In the genomic region with DNA sequence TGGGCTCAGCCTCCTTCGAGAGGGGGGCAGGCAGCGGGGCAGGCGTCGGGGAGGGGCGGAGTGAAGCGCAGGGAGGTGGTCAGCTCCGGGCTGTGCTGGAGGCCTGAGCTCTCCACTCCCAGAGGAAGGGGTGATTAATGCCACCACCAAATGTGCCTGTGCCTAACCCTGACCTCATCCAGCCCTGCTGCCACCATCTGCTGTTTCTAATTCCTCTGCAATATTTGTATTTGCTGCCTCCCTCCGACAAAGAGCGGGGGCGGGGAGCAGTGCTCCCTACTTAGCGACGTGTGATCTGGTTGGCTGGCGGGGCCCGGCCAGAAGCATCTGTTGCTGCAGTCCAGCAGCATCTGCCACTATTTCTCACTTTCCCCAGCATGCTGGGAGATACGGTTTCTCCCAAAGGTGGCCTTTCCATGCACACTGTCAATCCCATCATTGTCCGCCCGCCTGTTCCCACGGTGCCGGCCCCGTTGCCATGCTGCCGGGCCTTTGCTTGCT, we compare ENCODE assay signal across 15 cellular contexts. TPM values are rescaled to one million over a fixed set of nuclear protein-coding genes. Genes with fewer than 3 reads are reported as not detected.
DNase-seq lines count a peak whose midpoint lies in the region; ATAC-seq, FAIRE-seq and TF ChIP-seq lines count a peak whose summit lies in the region.
"Had no signal": no experiment of that assay in that cellular context is flagged by ENCODE, and none has a peak within 500 bp of the region (broad histone marks: within the 10 kb centered on the region; RNA-seq: fewer than 3 reads in every experiment).

No MANE protein-coding gene starts in this region.

- H3K27me3 ChIP-seq in K562 (ENCODE audit: control insufficient read depth in 2 of 2, insufficient read depth in 2 of 2, low read length in 2 of 2) (peaks cover 60 to 74% of the 10 kb centered on the region in 2 experiments), HepG2 (ENCODE audit: control insufficient read depth in 1 of 2, insufficient read depth in 2 of 2, low read length in 2 of 2) (peaks cover 17 to 60% of the 10 kb centered on the region in 2 experiments; a peak in 4 of 5 replicates), upper lobe of right lung (peaks cover 23% of the 10 kb centered on the region), MG63 (no peaks in the 10 kb centered on the region)

- H3K9me1 ChIP-seq in K562 (ENCODE audit: control insufficient read depth, insufficient read depth, low read length) = no peaks in the 10 kb centered on the region

- H2AFZ ChIP-seq in K562 (ENCODE audit: low read depth, low read length) = no peak overlapping the region
- no peak overlapping the region for H2AFZ ChIP-seq in HepG2 (ENCODE audit: low read length)
- H2AFZ ChIP-seq: parathyroid adenoma had no signal

- TF ChIP-seq CTCF in K562 (IDR thresholded peaks at IDR 0.05 in 2 of 3, conservative IDR thresholded peaks at IDR 0.05 in 1 of 3; ENCODE audit: insufficient read depth in 2 of 3, low read depth in 1 of 3, low read length in 3 of 3) = no peak
- no peak for TF ChIP-seq CTCF in HepG2 (CRISPR knock-in tag; IDR thresholded peaks at IDR 0.05)
- TF ChIP-seq CTCF in upper lobe of right lung (IDR thresholded peaks at IDR 0.05) = no peak

- TF ChIP-seq RAD21 in K562 (CRISPR knock-in tag; conservative IDR thresholded peaks at IDR 0.05 in 1 of 2, IDR thresholded peaks at IDR 0.05 in 1 of 2) (no peak), HepG2 (CRISPR knock-in tag; IDR thresholded peaks at IDR 0.05) (no peak)

- TF ChIP-seq EP300 in K562 (IDR thresholded peaks at IDR 0.05; ENCODE audit: low read length) (no peak), HepG2 (IDR thresholded peaks at IDR 0.05; ENCODE audit: low read depth in 2 of 2, low read length in 2 of 2) (no peak), HepG2 (CRISPR knock-in tag; IDR thresholded peaks at IDR 0.05; ENCODE audit: borderline replicate concordance) (no peak)

- POLR2A ChIA-PET in K562 (lab: Yijun Ruan, JAX) = interaction anchor here (1.3 to 1.6 kb wide), 2 partner anchors 9 to 11 kb away, joined by 5 read pairs; no protein-coding TSS in a partner anchor
- POLR2A ChIA-PET in HepG2 (lab: Yijun Ruan, JAX) = no interaction called here

- CTCF ChIA-PET in K562 (lab: Yijun Ruan, JAX; ENCODE audit: low intra/inter-chr PET ratio) = no interaction called here
- CTCF ChIA-PET in HepG2 (lab: Yijun Ruan, JAX; ENCODE audit: low intra/inter-chr PET ratio, low total read pairs) = no interaction called here

- BruUV-seq in K562 (replicated peaks; lab: Mats Ljungman, UMichigan) = no TSS peak
- BruUV-seq in HepG2 (replicated peaks; lab: Mats Ljungman, UMichigan) = no TSS peak

- in situ Hi-C loops in K562 (cut with MboI) = no loop called here
- in situ Hi-C loops in HepG2 (cut with HindIII; ENCODE audit: extremely low pct_ligation_motif_present, low pct_unique_long_range_greater_than_20kb) = no loop called here

- 3% methylated on average over 21 of the region's 21 CpGs for WGBS in K562 (ENCODE audit: insufficient coverage, low coverage, missing lambda C conversion rate)
- 29% methylated on average over 20 of the region's 21 CpGs for WGBS in HepG2 (ENCODE audit: low lambda C conversion rate)

- DNase-seq in NCI-H1436 (lab: John Stamatoyannopoulos, UW) = peak; percentile 39
- DNase-seq in NCI-H1436 treated with DMSO at 0.1 percent for 48 hours (lab: John Stamatoyannopoulos, UW) = no peak
- DNase-seq in K562 (ENCODE audit: extremely low read depth in 1 of 4, low spot score in 3 of 4) = no peak
- DNase-seq in HepG2 (ENCODE audit: low spot score) = no peak
- no peak for DNase-seq in upper lobe of right lung
- no peak for DNase-seq in activated CD8-positive, alpha-beta memory T cell treated with anti-CD3 and anti-CD28 coated beads, Interleukin-2, amount 50 U/mL, for 48 hours
- DNase-seq in MG63 = no peak
- DNase-seq: activated CD4-positive, alpha-beta T cell treated with anti-CD3 and anti-CD28 coated beads for 48 hours; effector CD4-positive, alpha-beta T cell; EL; H7 had no signal

- intact Hi-C loops in K562 (cut with micrococcal nuclease) = no loop called here
- intact Hi-C loops in HepG2 (cut with micrococcal nuclease; ENCODE audit: unreplicated experiment) = no loop called here
- intact Hi-C loops in upper lobe of right lung (cut with DNase I) = no loop called here

- FAIRE-seq in K562 (lab: Jason Lieb, UNC) (no peak), HepG2 (lab: Jason Lieb, UNC) (no peak)

- H3K36me3 ChIP-seq in K562 (ENCODE audit: control insufficient read depth, insufficient read depth, low read length) (no peaks in the 10 kb centered on the region), HepG2 (replicated peaks in 1 of 2; ENCODE audit: control insufficient read depth in 1 of 2, insufficient read depth in 2 of 2, low read length in 2 of 2) (no peaks in the 10 kb centered on the region), upper lobe of right lung (no peaks in the 10 kb centered on the region), MG63 (no peaks in the 10 kb centered on the region)

- TF ChIP-seq POLR2A in K562 (conservative IDR thresholded peaks at IDR 0.05) (no peak), HepG2 (IDR thresholded peaks at IDR 0.05; ENCODE audit: insufficient read depth in 1 of 2, low read depth in 2 of 2, low read length in 2 of 2) (no peak)

- H4K20me1 ChIP-seq in K562 (replicated peaks; ENCODE audit: control insufficient read depth, insufficient read depth, low read length) (peaks cover 27% of the 10 kb centered on the region), HepG2 (ENCODE audit: insufficient read depth, low read length) (no peaks in the 10 kb centered on the region)

- peak; percentile 21; the same call in 2 of the 3 replicates for ATAC-seq in K562
- no peak for ATAC-seq in HepG2
- ATAC-seq in upper lobe of right lung = peak; percentile 26
- ATAC-seq in HG02798 (IDR thresholded peaks at IDR 0.05; ENCODE audit: poor library complexity, unreplicated experiment) = no peak
- ATAC-seq: activated naive CD4-positive, alpha-beta T cell treated with anti-CD3 and anti-CD28 coated beads, Interleukin-2, amount 50 U/mL, for 72 hours had no signal

- H3K9ac ChIP-seq in K562 (ENCODE audit: insufficient read depth in 1 of 2, low read depth in 2 of 2, low read length in 2 of 2) = no peak overlapping the region
- H3K9ac ChIP-seq in HepG2 (ENCODE audit: insufficient read depth, low read depth, low read length) = no peak overlapping the region
- H3K9ac ChIP-seq: parathyroid adenoma had no signal

- no peaks in the 10 kb centered on the region for H3K9me3 ChIP-seq in K562 (replicated peaks; ENCODE audit: control insufficient read depth, insufficient read depth, low read depth, low read length)
- H3K9me3 ChIP-seq in HepG2 (ENCODE audit: low read length) = no peaks in the 10 kb centered on the region
- no peaks in the 10 kb centered on the region for H3K9me3 ChIP-seq in upper lobe of right lung
- no peaks in the 10 kb centered on the region for H3K9me3 ChIP-seq in MG63

- H3K79me2 ChIP-seq in K562 (ENCODE audit: control insufficient read depth, insufficient read depth, low read length) (no peaks in the 10 kb centered on the region), HepG2 (ENCODE audit: insufficient read depth, low read length) (no peaks in the 10 kb centered on the region)
- H3K79me2 ChIP-seq: parathyroid adenoma had no signal

- no peak overlapping the region for H3K4me2 ChIP-seq in K562 (ENCODE audit: insufficient read depth, low read length)
- H3K4me2 ChIP-seq in HepG2 (ENCODE audit: low read depth, low read length) = no peak overlapping the region

- H3K4me1 ChIP-seq in K562 (replicated peaks in 1 of 2; ENCODE audit: control insufficient read depth in 2 of 2, insufficient read depth in 2 of 2, low read length in 2 of 2) = peaks cover 0 to 2% of the 10 kb centered on the region in 2 experiments; a peak in 2 of 5 replicates
- no peaks in the 10 kb centered on the region for H3K4me1 ChIP-seq in HepG2 (ENCODE audit: insufficient read depth, low read length)
- no peaks in the 10 kb centered on the region for H3K4me1 ChIP-seq in upper lobe of right lung
- H3K4me1 ChIP-seq: parathyroid adenoma had no signal

- H3K4me3 ChIP-seq in K562 (no peak overlapping the region), HepG2 (replicated peaks in 1 of 3; ENCODE audit: insufficient read depth in 1 of 3, low read depth in 2 of 3, low read length in 3 of 3) (no peak overlapping the region), upper lobe of right lung (no peak overlapping the region), MG63 (no peak overlapping the region)

- H3K27ac ChIP-seq in K562 (ENCODE audit: extremely low read depth, low read depth, low read length) (no peak overlapping the region), HepG2 (ENCODE audit: extremely low read length, insufficient read depth, low read length) (no peak overlapping the region), upper lobe of right lung (no peak overlapping the region)
- H3K27ac ChIP-seq: 22Rv1, parathyroid adenoma had no signal

RNA-seq across cellular contexts. Expression of a gene that starts 47.0 kb away (rescaled TPM):
- total RNA-seq in K562 (2011; cell fraction: chromatin; rRNA removed; ENCODE audit: low replicate concordance) = not detected in 2 replicates
- not detected in 2 replicates for total RNA-seq in K562 (2011; cell fraction: nucleolus; rRNA removed)
- total RNA-seq in K562 (2011; cell fraction: nucleoplasm; rRNA removed) = not detected in 2 replicates
- total RNA-seq in K562 (2014; rRNA removed) (not detected in 2 replicates), K562 (2014; rRNA removed; fragmentation: Illumina TruSeq; extraction: Trizol) (not detected in 2 replicates), K562 (2015; rRNA removed; fragmentation: Illumina TruSeq; extraction: Trizol) (not detected in 2 replicates), K562 (2021) (not detected in 2 replicates), HepG2 (2016; rRNA removed; fragmentation: Illumina TruSeq; extraction: Trizol) (not detected in 2 replicates), upper lobe of right lung (14.6 TPM)
- polyA plus RNA-seq in K562 (2011; rRNA removed) (not detected in 2 replicates), K562 (2014; fragmentation: Illumina TruSeq; extraction: Trizol) (not detected in 2 replicates), K562 (2014; fragmentation: Nextera tagmentation; extraction: Ambion mirVana) (not detected), K562 (2014; rRNA removed) (not detected in 2 replicates), HepG2 (2011; rRNA removed) (not detected in 2 replicates)
- 0.03 TPM in 1 of 2 replicates, not detected in the other for polyA plus RNA-seq in K562 (2011; cell fraction: cytosol; rRNA removed)
- polyA plus RNA-seq in K562 (2011; cell fraction: nucleus; rRNA removed) = not detected in 2 replicates
- polyA plus RNA-seq in K562 (2012) = 0.03 TPM in 1 of 2 replicates, not detected in the other
- not detected in 2 replicates for polyA minus RNA-seq in K562 (2011; rRNA and poly(A)+ RNA removed)
- not detected in 2 replicates for polyA minus RNA-seq in K562 (2011; cell fraction: cytosol; rRNA and poly(A)+ RNA removed)
- polyA minus RNA-seq in K562 (2011; cell fraction: nucleus; rRNA and poly(A)+ RNA removed) = not detected in 2 replicates
- total RNA-seq in HepG2 (2016; cell fraction: cytosol; rRNA removed; fragmentation: Illumina TruSeq; extraction: Trizol; ENCODE audit: low read depth) = not detected in 2 replicates
- not detected in 2 replicates for total RNA-seq in HepG2 (2016; cell fraction: insoluble cytoplasmic fraction; rRNA removed; fragmentation: Illumina TruSeq; extraction: Trizol)
- total RNA-seq in HepG2 (2016; cell fraction: membrane; rRNA removed; fragmentation: Illumina TruSeq; extraction: Trizol) = not detected in 2 replicates
- total RNA-seq in HepG2 (2016; cell fraction: nucleus; rRNA removed; fragmentation: Illumina TruSeq; extraction: Trizol) = not detected in 2 replicates
- not detected in 2 replicates for polyA plus RNA-seq in HepG2 (2011; cell fraction: cytosol; rRNA removed)
- 0.10 TPM in 2 replicates for polyA plus RNA-seq in HepG2 (2011; cell fraction: nucleus; rRNA removed)
- polyA plus RNA-seq in HepG2 (2012) = not detected in 2 replicates
- polyA plus RNA-seq in HepG2 (2016; cell fraction: cytosol; fragmentation: Illumina TruSeq; extraction: Trizol; ENCODE audit: low read depth) = not detected in 2 replicates
- polyA plus RNA-seq in HepG2 (2016; cell fraction: insoluble cytoplasmic fraction; fragmentation: Illumina TruSeq; extraction: Trizol; ENCODE audit: low read depth) = not detected in 2 replicates
- polyA plus RNA-seq in HepG2 (2016; cell fraction: membrane; fragmentation: Illumina TruSeq; extraction: Trizol; ENCODE audit: low read depth) = not detected in 2 replicates
- polyA plus RNA-seq in HepG2 (2016; cell fraction: nucleus; fragmentation: Illumina TruSeq; extraction: Trizol; ENCODE audit: insufficient read depth, low read depth) = not detected in 2 replicates
- polyA minus RNA-seq in HepG2 (2011; rRNA and poly(A)+ RNA removed; ENCODE audit: low replicate concordance) = not detected in 2 replicates
- not detected in 2 replicates for polyA minus RNA-seq in HepG2 (2011; cell fraction: cytosol; rRNA and poly(A)+ RNA removed)
- polyA minus RNA-seq in HepG2 (2011; cell fraction: nucleus; rRNA and poly(A)+ RNA removed) = not detected in 2 replicates
- 0.10 and 2.7 TPM in 2 replicates for total RNA-seq in MG63 (2014; rRNA removed; shearing (Covaris generic); ENCODE audit: low replicate concordance)

Comparison
In these comparisons a context has a peak if more than half of its experiments do, and no peak if none do; other contexts are left out.
1. ATAC-seq: peak in K562 (single experiment) and upper lobe of right lung (single experiment); none in HepG2 (single experiment) and HG02798 (single experiment).